Comparison of ENCODE assay signal across 13 cellular contexts in the genomic region with DNA sequence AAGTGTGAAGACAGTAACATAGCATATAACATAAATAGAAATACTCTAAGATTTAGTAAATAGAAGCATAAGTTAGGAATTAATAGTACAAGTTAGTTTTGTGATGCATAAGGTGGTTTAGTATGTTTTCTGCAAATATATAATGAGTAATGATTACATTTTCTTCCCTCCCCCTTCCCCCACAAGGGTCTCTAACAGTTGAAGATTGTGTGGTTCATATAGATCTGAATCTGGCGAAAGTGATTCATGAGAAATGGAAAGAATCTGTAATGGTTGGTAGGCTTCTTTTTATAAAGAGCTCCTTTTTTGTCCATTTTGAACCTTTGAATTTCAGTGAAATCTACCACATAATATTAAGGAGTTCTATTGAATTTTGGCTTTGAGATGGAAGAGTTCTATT.
"Had no signal": no experiment of that assay in that cellular context is flagged by ENCODE, and none has a peak within 500 bp of the region (broad histone marks: within the 10 kb centered on the region; RNA-seq: fewer than 3 reads in every experiment).

No MANE protein-coding gene starts in this region.

- H3K9me3 Mint-ChIP-seq: naive B cell had no signal

- H3K27me3 Mint-ChIP-seq: naive B cell had no signal

- H3K4me1 ChIP-seq: colonic mucosa, right atrium auricular region, SJCRH30, transverse colon had no signal

- H3K4me3 ChIP-seq: colonic mucosa, esophagus squamous epithelium, lung, right atrium auricular region, SJCRH30, transverse colon had no signal

- H3K4me3 Mint-ChIP-seq: naive B cell had no signal

- ATAC-seq: left cardiac atrium had no signal

- H3K36me3 ChIP-seq: colonic mucosa had no signal

- H3K27me3 ChIP-seq: colonic mucosa, esophagus squamous epithelium, neutrophil, right atrium auricular region, SJCRH30, transverse colon had no signal

- H3K27ac ChIP-seq: colonic mucosa, esophagus squamous epithelium, neutrophil, right atrium auricular region, SJCRH30, transverse colon had no signal

- DNase-seq: colonic mucosa, esophagus squamous epithelium, foreskin fibroblast, head of caudate nucleus, left cardiac atrium, naive B cell, SJCRH30, small intestine, T-helper 9 cell, transverse colon had no signal

- H3K27ac Mint-ChIP-seq: naive B cell had no signal

- H3K9me3 ChIP-seq: colonic mucosa, esophagus squamous epithelium, neutrophil, right atrium auricular region, SJCRH30, transverse colon had no signal
